Comparison of ENCODE assay signal across 32 cellular contexts in the genomic region with DNA sequence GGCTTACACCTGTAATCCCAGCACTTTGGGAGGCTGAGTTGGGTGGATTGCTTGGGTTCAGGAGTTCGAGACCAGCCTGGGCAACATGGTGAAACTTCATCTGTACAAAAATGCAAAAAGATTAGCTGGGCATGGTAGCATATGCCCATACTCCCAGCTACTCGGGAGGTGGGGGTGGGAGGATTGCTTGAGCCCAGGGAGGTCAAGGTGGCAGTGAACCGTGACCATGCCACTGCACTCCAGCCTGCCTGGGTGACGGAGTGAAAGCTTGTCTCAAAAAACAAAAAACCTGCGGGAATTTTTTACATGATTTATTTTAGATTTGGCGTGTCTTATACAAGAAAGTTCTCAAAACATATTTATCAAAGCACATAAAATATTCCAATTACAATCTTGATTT.
"Had no signal": no experiment of that assay in that cellular context is flagged by ENCODE, and none has a peak within 500 bp of the region (broad histone marks: within the 10 kb centered on the region; RNA-seq: fewer than 3 reads in every experiment).

No MANE protein-coding gene starts in this region.

- H3K36me3 ChIP-seq: adrenal gland, brain microvascular endothelial cell, breast epithelium had no signal

- DNase-seq: activated B cell treated with CpG ODN at 0.5 μM for 24 hours; activated CD4-positive, alpha-beta memory T cell treated with anti-CD3 and anti-CD28 coated beads for 36 hours; activated CD4-positive, alpha-beta T cell treated with anti-CD3 and anti-CD28 coated beads for 4 hours; activated CD4-positive, alpha-beta T cell treated with anti-CD3 and anti-CD28 coated beads, Interleukin-2, amount 10 ng/mL, durations not matched to agents 24 days and 14 days; activated CD4-positive, alpha-beta T cell treated with anti-CD3 and anti-CD28 coated beads, Interleukin-2, amount 50 U/mL, for 1 hour; activated CD4-positive, alpha-beta T cell treated with anti-CD3 and anti-CD28 coated beads, Interleukin-2, amount 50 U/mL, for 4 hours; activated CD4-positive, CD25-positive, alpha-beta regulatory T cell treated with anti-CD3 and anti-CD28 coated beads, Interleukin-2, amount 50 U/mL, for 72 hours; activated CD8-positive, alpha-beta memory T cell treated with anti-CD3 and anti-CD28 coated beads, Interleukin-2, amount 50 U/mL, for 4 hours; activated CD8-positive, alpha-beta T cell treated with anti-CD3 and anti-CD28 coated beads for 36 hours; activated effector memory CD4-positive, alpha-beta T cell treated with anti-CD3 and anti-CD28 coated beads, Interleukin-2, amount 50 U/mL, for 16 hours; activated gamma-delta T cell treated with Interleukin-2 at 50 U/mL for 16 hours; activated naive CD4-positive, alpha-beta T cell; activated naive CD4-positive, alpha-beta T cell treated with anti-CD3 and anti-CD28 coated beads for 36 hours; activated naive CD4-positive, alpha-beta T cell treated with anti-CD3 and anti-CD28 coated beads, Interleukin-2, amount 50 U/mL, for 16 hours; activated naive CD8-positive, alpha-beta T cell treated with anti-CD3 and anti-CD28 coated beads for 36 hours; activated T-cell treated with anti-CD3 and anti-CD28 coated beads for 4 hours; activated T-cell treated with anti-CD3 and anti-CD28 coated beads, Interleukin-2, amount 50 U/mL, for 1 hour; activated T-cell treated with anti-CD3 and anti-CD28 coated beads, Interleukin-2, amount 50 U/mL, for 4 hours; activated T-cell treated with anti-CD3 and anti-CD28 coated beads, Interleukin-2, amount 50 U/mL, for 72 hours; adrenal gland; amniotic stem cell; aorta; brain microvascular endothelial cell; caudate nucleus; T-helper 1 cell; T-helper 2 cell; T-helper 9 cell had no signal

- H3K4me1 ChIP-seq: adrenal gland, breast epithelium had no signal

- H3K9me3 ChIP-seq: adrenal gland, body of pancreas, breast epithelium had no signal

- ATAC-seq: activated CD8-positive, alpha-beta T cell treated with anti-CD3 and anti-CD28 coated beads for 36 hours; activated naive CD4-positive, alpha-beta T cell treated with anti-CD3 and anti-CD28 coated beads, Interleukin-2, amount 50 U/mL, for 72 hours; activated T-cell treated with anti-CD3 and anti-CD28 coated beads, Interleukin-2, amount 50 U/mL, for 4 hours; activated T-cell treated with anti-CD3 and anti-CD28 coated beads, Interleukin-2, amount 50 U/mL, for 72 hours; activated T-helper 17 cell treated with anti-CD3 and anti-CD28 coated beads, Interleukin-2, amount 50 U/mL, for 72 hours had no signal

- H3K4me3 ChIP-seq: adrenal gland, body of pancreas, breast epithelium had no signal

- H3K27me3 ChIP-seq: adrenal gland, body of pancreas, brain microvascular endothelial cell had no signal

- H3K27ac ChIP-seq: adrenal gland, brain microvascular endothelial cell, breast epithelium, VCaP had no signal
